In genomic region chr1:20192364-20192763, GRCh38 we compare ENCODE assay signal across 23 cellular contexts. TPM values are rescaled to one million over a fixed set of nuclear protein-coding genes. Genes with fewer than 3 reads are reported as not detected.
A peak's percentile ranks its signal among the peaks of the same experiment; 100 is the strongest.
DNase-seq lines count a peak whose midpoint lies in the region; ATAC-seq and TF ChIP-seq lines count a peak whose summit lies in the region.
"Had no signal": no experiment of that assay in that cellular context is flagged by ENCODE, and none has a peak within 500 bp of the region (broad histone marks: within the 10 kb centered on the region; RNA-seq: fewer than 3 reads in every experiment).

No MANE protein-coding gene starts in this region.

- POLR2A ChIA-PET in activated CD4-positive, alpha-beta memory T cell treated with anti-CD3 and anti-CD28 coated beads for 36 hours (lab: Charles Lee): no interaction called here

- H3K4me3 ChIP-seq in astrocyte of the spinal cord (ENCODE audit: low read depth, low read length): no peak overlapping the region
- no peak overlapping the region for H3K4me3 ChIP-seq in fibroblast of villous mesenchyme (ENCODE audit: low read depth, low read length)
- no peak overlapping the region for H3K4me3 ChIP-seq in stomach smooth muscle (ENCODE audit: low read length in 2 of 2)
- H3K4me3 ChIP-seq: adrenal gland, Peyer's patch had no signal

- H3K9me3 ChIP-seq in stomach smooth muscle (ENCODE audit: control insufficient read depth in 2 of 2, low read length in 2 of 2): no peaks in the 10 kb centered on the region
- H3K9me3 ChIP-seq: adrenal gland, Peyer's patch had no signal

- H3K27ac ChIP-seq in stomach smooth muscle (ENCODE audit: low read length): peak overlapping the region; percentile 46
- H3K27ac ChIP-seq: adrenal gland, C4-2B had no signal

- CTCF ChIA-PET in activated CD4-positive, alpha-beta memory T cell treated with anti-CD3 and anti-CD28 coated beads for 36 hours (lab: Charles Lee): interaction anchor here (0.7 to 5.6 kb wide), 5 partner anchors 21 to 477 kb away, joined by 3 to 58 read pairs (median 32); no protein-coding TSS in a partner anchor

- peaks cover 15% of the 10 kb centered on the region for H3K4me1 Mint-ChIP-seq in activated CD4-positive, alpha-beta memory T cell treated with anti-CD3 and anti-CD28 coated beads for 36 hours (ENCODE audit: low read depth)

- no peak for ATAC-seq in HG03469 (IDR thresholded peaks at IDR 0.05; ENCODE audit: unreplicated experiment)
- no peak for ATAC-seq in GM18868 (IDR thresholded peaks at IDR 0.05; ENCODE audit: unreplicated experiment)
- ATAC-seq: activated CD8-positive, alpha-beta T cell treated with anti-CD3 and anti-CD28 coated beads for 36 hours; naive thymus-derived CD4-positive, alpha-beta T cell had no signal

- no peak overlapping the region for H3K27ac Mint-ChIP-seq in activated CD4-positive, alpha-beta memory T cell treated with anti-CD3 and anti-CD28 coated beads for 36 hours
- H3K27ac Mint-ChIP-seq: activated CD8-positive, alpha-beta T cell treated with anti-CD3 and anti-CD28 coated beads for 36 hours; endodermal cell; naive thymus-derived CD4-positive, alpha-beta T cell; type B pancreatic cell had no signal

- H3K27me3 ChIP-seq in stomach smooth muscle (ENCODE audit: control insufficient read depth in 1 of 2, insufficient read depth in 2 of 2, low read length in 2 of 2): no peaks in the 10 kb centered on the region
- H3K27me3 ChIP-seq: adrenal gland, Peyer's patch had no signal

- TF ChIP-seq CTCF in astrocyte of the spinal cord (IDR thresholded peaks at IDR 0.05; ENCODE audit: low read depth, low read length) (no peak), fibroblast of villous mesenchyme (IDR thresholded peaks at IDR 0.05; ENCODE audit: insufficient read depth, low read depth, low read length) (no peak)

- H3K4me3 Mint-ChIP-seq in activated CD4-positive, alpha-beta memory T cell treated with anti-CD3 and anti-CD28 coated beads for 36 hours: no peak overlapping the region
- H3K4me3 Mint-ChIP-seq: activated CD8-positive, alpha-beta T cell treated with anti-CD3 and anti-CD28 coated beads for 36 hours; endodermal cell; naive thymus-derived CD4-positive, alpha-beta T cell; type B pancreatic cell had no signal

- no peak overlapping the region for H3K9ac ChIP-seq in stomach smooth muscle (ENCODE audit: low read length in 2 of 2)

- intact Hi-C loops in activated CD4-positive, alpha-beta memory T cell treated with anti-CD3 and anti-CD28 coated beads for 36 hours (cut with micrococcal nuclease): no loop called here

- peaks cover 34% of the 10 kb centered on the region for H3K27me3 Mint-ChIP-seq in activated CD4-positive, alpha-beta memory T cell treated with anti-CD3 and anti-CD28 coated beads for 36 hours

- H3K36me3 ChIP-seq in stomach smooth muscle (ENCODE audit: control insufficient read depth in 2 of 2, insufficient read depth in 2 of 2, low read length in 2 of 2): peaks cover 0 to 4% of the 10 kb centered on the region in 2 donors
- H3K36me3 ChIP-seq: adrenal gland, Peyer's patch had no signal

- H3K4me1 ChIP-seq in stomach smooth muscle (ENCODE audit: control insufficient read depth, insufficient read depth, low read length): peaks cover 38% of the 10 kb centered on the region

- H3K36me3 Mint-ChIP-seq in activated CD4-positive, alpha-beta memory T cell treated with anti-CD3 and anti-CD28 coated beads for 36 hours: no peaks in the 10 kb centered on the region
- H3K36me3 Mint-ChIP-seq: type B pancreatic cell had no signal

- DNase-seq in LHCN-M2 (ENCODE audit: low read depth) (peak; percentile 14), astrocyte of the spinal cord (ENCODE audit: low read depth, low spot score) (peak; percentile 5), fibroblast of villous mesenchyme (ENCODE audit: low read depth) (peak; percentile 12), NCI-H1092 (lab: John Stamatoyannopoulos, UW) (no peak)
- DNase-seq in activated CD4-positive, alpha-beta memory T cell treated with anti-CD3 and anti-CD28 coated beads for 36 hours: no peak
- DNase-seq: activated CD8-positive, alpha-beta T cell treated with anti-CD3 and anti-CD28 coated beads for 36 hours; endodermal cell; glutamatergic neuron; Kasumi-1; naive thymus-derived CD4-positive, alpha-beta T cell; NCI-H2227 treated with DMSO at 0.1 percent for 48 hours; Peyer's patch; stimulated activated naive CD4-positive, alpha-beta T cell had no signal

- no peaks in the 10 kb centered on the region for H3K9me3 Mint-ChIP-seq in activated CD4-positive, alpha-beta memory T cell treated with anti-CD3 and anti-CD28 coated beads for 36 hours
- H3K9me3 Mint-ChIP-seq: activated CD8-positive, alpha-beta T cell treated with anti-CD3 and anti-CD28 coated beads for 36 hours; endodermal cell; naive thymus-derived CD4-positive, alpha-beta T cell; type B pancreatic cell had no signal

- in situ Hi-C loops in astrocyte of the spinal cord (cut with HindIII; ENCODE audit: low sequenced_read_pairs): no loop called here

RNA-seq across cellular contexts. Expression of gene PLA2G2C, which starts 6.0 kb away (rescaled TPM):
- total RNA-seq in LHCN-M2 (2014; rRNA removed) (not detected in 2 replicates), fibroblast of villous mesenchyme (not detected in 2 replicates)
- not detected for polyA plus RNA-seq in LHCN-M2 (2012)
- under 1 TPM; 0.43 to 0.44 TPM for total RNA-seq in activated CD4-positive, alpha-beta memory T cell treated with anti-CD3 and anti-CD28 coated beads for 36 hours
- total RNA-seq: chondrocyte, endodermal cell, H4, lung microvascular endothelial cell had no signal
- polyA plus RNA-seq: naive thymus-derived CD4-positive, alpha-beta T cell had no signal

RNA-seq across cellular contexts. Expression of gene UBXN10, which starts 6.5 kb away (rescaled TPM):
- total RNA-seq in LHCN-M2 (2014; rRNA removed) (not detected in 2 replicates), fibroblast of villous mesenchyme (not detected in 2 replicates)
- not detected for polyA plus RNA-seq in LHCN-M2 (2012)
- under 1 TPM; 0.53 to 0.55 TPM for total RNA-seq in activated CD4-positive, alpha-beta memory T cell treated with anti-CD3 and anti-CD28 coated beads for 36 hours
- total RNA-seq: chondrocyte, H4, lung microvascular endothelial cell had no signal

RNA-seq across cellular contexts. Expression of gene PLA2G2F, which starts 53.2 kb away (rescaled TPM):
- total RNA-seq in LHCN-M2 (2014; rRNA removed): not detected in 2 replicates
- not detected for polyA plus RNA-seq in LHCN-M2 (2012)
- total RNA-seq in fibroblast of villous mesenchyme: not detected in 2 replicates
- total RNA-seq in activated CD4-positive, alpha-beta memory T cell treated with anti-CD3 and anti-CD28 coated beads for 36 hours: not detected
- total RNA-seq: activated CD8-positive, alpha-beta T cell treated with anti-CD3 and anti-CD28 coated beads for 36 hours; adrenal gland; chondrocyte; endodermal cell; H4; lung microvascular endothelial cell; naive thymus-derived CD4-positive, alpha-beta T cell; posterior vena cava had no signal
- polyA plus RNA-seq: naive thymus-derived CD4-positive, alpha-beta T cell had no signal

Comparison
In these comparisons a context has a peak if more than half of its experiments do, and no peak if none do; other contexts are left out.
1. DNase-seq: peak in LHCN-M2 (single experiment), astrocyte of the spinal cord (single experiment) and fibroblast of villous mesenchyme (single experiment); none in activated CD4-positive, alpha-beta memory T cell treated with anti-CD3 and anti-CD28 coated beads for 36 hours (single experiment) and NCI-H1092 (single experiment).